In genomic region chr14:23129759-23130316, GRCh38 we compare ENCODE assay signal across 18 cellular contexts. TPM values are rescaled to one million over a fixed set of nuclear protein-coding genes. Genes with fewer than 3 reads are reported as not detected.
A peak's percentile ranks its signal among the peaks of the same experiment; 100 is the strongest.
DNase-seq lines count a peak whose midpoint lies in the region; ATAC-seq and TF ChIP-seq lines count a peak whose summit lies in the region.
"Had no signal": no experiment of that assay in that cellular context is flagged by ENCODE, and none has a peak within 500 bp of the region (broad histone marks: within the 10 kb centered on the region; RNA-seq: fewer than 3 reads in every experiment).

No MANE protein-coding gene starts in this region.

- peaks cover 44% of the 10 kb centered on the region for H3K4me1 ChIP-seq in BLaER1
- H3K4me1 ChIP-seq in PC-9 (replicated peaks; ENCODE audit: insufficient read depth) = peaks cover 20% of the 10 kb centered on the region
- no peaks in the 10 kb centered on the region for H3K4me1 ChIP-seq in osteoblast (ENCODE audit: insufficient read depth, low read length)

- H3K4me2 ChIP-seq in BLaER1 (peak overlapping the region; percentile 68), PC-9 (peak overlapping the region; percentile 56), osteoblast (ENCODE audit: insufficient read depth, low read length) (no peak overlapping the region)
- H3K4me2 ChIP-seq: GM23338, KMS-11 had no signal

- H3K27ac ChIP-seq in BLaER1 = no peak overlapping the region
- peak overlapping the region; percentile 41 for H3K27ac ChIP-seq in PC-9
- H3K27ac ChIP-seq in osteoblast (ENCODE audit: low read depth, low read length) = no peak overlapping the region
- H3K27ac ChIP-seq: KMS-11 had no signal

- H3K36me3 Mint-ChIP-seq in activated CD8-positive, alpha-beta T cell treated with anti-CD3 and anti-CD28 coated beads, Interleukin-2, amount 10 ng/mL, durations not matched to agents 7 days and 5 days (ENCODE audit: low read depth) = no peaks in the 10 kb centered on the region
- no peaks in the 10 kb centered on the region for H3K36me3 Mint-ChIP-seq in chondrocyte (ENCODE audit: low read depth)

- H3K9ac ChIP-seq in BLaER1 = no peak overlapping the region
- H3K9ac ChIP-seq: KMS-11 had no signal

- H2AFZ ChIP-seq in PC-9 (no peak overlapping the region), osteoblast (ENCODE audit: low read length) (no peak overlapping the region)
- H2AFZ ChIP-seq: GM23338 had no signal

- peaks cover 7% of the 10 kb centered on the region for H3K4me1 Mint-ChIP-seq in activated CD8-positive, alpha-beta T cell treated with anti-CD3 and anti-CD28 coated beads, Interleukin-2, amount 10 ng/mL, durations not matched to agents 7 days and 5 days (ENCODE audit: low read depth)
- no peaks in the 10 kb centered on the region for H3K4me1 Mint-ChIP-seq in chondrocyte (ENCODE audit: low read depth)

- peak in 1 of 2 experiments; percentile 88 for DNase-seq in PC-9
- peak; percentile 80 for DNase-seq in epithelial cell of esophagus (ENCODE audit: low read depth)
- DNase-seq in osteoblast (ENCODE audit: insufficient read length, low spot score, missing footprints) = peak; percentile 80
- DNase-seq in activated CD8-positive, alpha-beta T cell treated with anti-CD3 and anti-CD28 coated beads, Interleukin-2, amount 10 ng/mL, durations not matched to agents 7 days and 5 days = no peak
- DNase-seq in chondrocyte (ENCODE audit: low spot score) = no peak
- DNase-seq in KG1 (lab: John Stamatoyannopoulos, UW) = no peak
- DNase-seq in GM10248 (ENCODE audit: extremely low spot score) = no peak
- DNase-seq: C1 segment of cervical spinal cord, DMS79 treated with DMSO at 0.1 percent for 48 hours, MM.1S, NCI-H1092 treated with DMSO at 0.1 percent for 48 hours, NCI-H2081 treated with DMSO at 0.1 percent for 48 hours, NCI-H510A, NCI-H774 had no signal

- H3K9me3 ChIP-seq in BLaER1 = no peaks in the 10 kb centered on the region
- H3K9me3 ChIP-seq in PC-9 (ENCODE audit: insufficient read depth, low read depth) = no peaks in the 10 kb centered on the region
- no peaks in the 10 kb centered on the region for H3K9me3 ChIP-seq in osteoblast (ENCODE audit: low read depth, low read length)

- no peaks in the 10 kb centered on the region for H3K79me2 ChIP-seq in PC-9 (ENCODE audit: low read depth)
- no peaks in the 10 kb centered on the region for H3K79me2 ChIP-seq in osteoblast (ENCODE audit: insufficient read depth, low read length)

- H3K36me3 ChIP-seq in BLaER1 = no peaks in the 10 kb centered on the region
- no peaks in the 10 kb centered on the region for H3K36me3 ChIP-seq in PC-9 (ENCODE audit: low read depth)
- no peaks in the 10 kb centered on the region for H3K36me3 ChIP-seq in osteoblast (ENCODE audit: insufficient read depth, low read length)

- TF ChIP-seq CTCF in PC-9 (conservative IDR thresholded peaks at IDR 0.05) (no peak), epithelial cell of esophagus (IDR thresholded peaks at IDR 0.05; ENCODE audit: insufficient read depth, low read depth, low read length, missing control alignments) (no peak), osteoblast (IDR thresholded peaks at IDR 0.05; ENCODE audit: extremely low read depth, low read depth, low read length) (no peak), chondrocyte (IDR thresholded peaks at IDR 0.05) (no peak), GM10248 (IDR thresholded peaks at IDR 0.05; ENCODE audit: control extremely low read depth, extremely low read depth, low read depth, missing control alignments) (no peak)

- POLR2A ChIA-PET in PC-9 (lab: Charles Lee; ENCODE audit: unreplicated experiment) = no interaction called here
- POLR2A ChIA-PET in activated CD8-positive, alpha-beta T cell treated with anti-CD3 and anti-CD28 coated beads, Interleukin-2, amount 10 ng/mL, durations not matched to agents 7 days and 5 days (lab: Charles Lee) = no interaction called here
- POLR2A ChIA-PET in GM10248 (lab: Yijun Ruan, JAX) = no interaction called here

- no peaks in the 10 kb centered on the region for H4K20me1 ChIP-seq in BLaER1
- no peaks in the 10 kb centered on the region for H4K20me1 ChIP-seq in PC-9 (ENCODE audit: insufficient read depth)
- H4K20me1 ChIP-seq in osteoblast (ENCODE audit: insufficient read depth, low read length) = no peaks in the 10 kb centered on the region

- no TSS peak for BruUV-seq in PC-9 (replicated peaks; lab: Mats Ljungman, UMichigan)

- no peaks in the 10 kb centered on the region for H3K27me3 Mint-ChIP-seq in activated CD8-positive, alpha-beta T cell treated with anti-CD3 and anti-CD28 coated beads, Interleukin-2, amount 10 ng/mL, durations not matched to agents 7 days and 5 days (ENCODE audit: low read depth)
- peaks cover 28% of the 10 kb centered on the region for H3K27me3 Mint-ChIP-seq in chondrocyte (ENCODE audit: low read depth)

- H3K27me3 ChIP-seq in BLaER1 (no peaks in the 10 kb centered on the region), PC-9 (ENCODE audit: insufficient read depth, low read depth) (no peaks in the 10 kb centered on the region), osteoblast (ENCODE audit: insufficient read depth, low read length) (peaks cover 3% of the 10 kb centered on the region)

- intact Hi-C loops in PC-9 (cut with micrococcal nuclease; ENCODE audit: unreplicated experiment) = loop anchor here (10.0 kb wide), 1 partner anchor 135 kb away; no protein-coding TSS in a partner anchor

- peaks cover 12% of the 10 kb centered on the region for H3F3A ChIP-seq in PC-9 (ENCODE audit: insufficient read depth, low read depth)

- CTCF ChIA-PET in PC-9 (lab: Charles Lee) = no interaction called here
- CTCF ChIA-PET in activated CD8-positive, alpha-beta T cell treated with anti-CD3 and anti-CD28 coated beads, Interleukin-2, amount 10 ng/mL, durations not matched to agents 7 days and 5 days (lab: Charles Lee) = interaction anchor here (1.3 to 4.9 kb wide), 3 partner anchors 9 to 61 kb away, joined by 6 to 41 read pairs (median 6); no protein-coding TSS in a partner anchor
- CTCF ChIA-PET in GM10248 (lab: Yijun Ruan, JAX) = interaction anchor here (1.1 to 4.5 kb wide), 5 partner anchors 9 to 135 kb away, joined by 3 to 44 read pairs (median 6); no protein-coding TSS in a partner anchor

- no peak for ATAC-seq in activated CD8-positive, alpha-beta T cell treated with anti-CD3 and anti-CD28 coated beads, Interleukin-2, amount 10 ng/mL, durations not matched to agents 7 days and 5 days
- ATAC-seq: GM23338 had no signal

- H3K4me3 ChIP-seq in BLaER1 (no peak overlapping the region), PC-9 (no peak overlapping the region), epithelial cell of esophagus (ENCODE audit: low read length) (no peak overlapping the region), osteoblast (ENCODE audit: insufficient read depth, low read length) (no peak overlapping the region)
- H3K4me3 ChIP-seq: GM23338 had no signal

- no peaks in the 10 kb centered on the region for H3K9me2 ChIP-seq in PC-9 (ENCODE audit: insufficient read depth)

- no peak overlapping the region for H3K4me3 Mint-ChIP-seq in activated CD8-positive, alpha-beta T cell treated with anti-CD3 and anti-CD28 coated beads, Interleukin-2, amount 10 ng/mL, durations not matched to agents 7 days and 5 days
- no peak overlapping the region for H3K4me3 Mint-ChIP-seq in chondrocyte (ENCODE audit: unreplicated experiment)
- H3K4me3 Mint-ChIP-seq: GM23338 had no signal

- H3K9me3 Mint-ChIP-seq in activated CD8-positive, alpha-beta T cell treated with anti-CD3 and anti-CD28 coated beads, Interleukin-2, amount 10 ng/mL, durations not matched to agents 7 days and 5 days (ENCODE audit: insufficient read depth) = no peaks in the 10 kb centered on the region
- H3K9me3 Mint-ChIP-seq in chondrocyte (ENCODE audit: low read depth) = no peaks in the 10 kb centered on the region
- H3K9me3 Mint-ChIP-seq: GM23338 had no signal

- H3K27ac Mint-ChIP-seq in activated CD8-positive, alpha-beta T cell treated with anti-CD3 and anti-CD28 coated beads, Interleukin-2, amount 10 ng/mL, durations not matched to agents 7 days and 5 days = no peak overlapping the region
- no peak overlapping the region for H3K27ac Mint-ChIP-seq in chondrocyte (ENCODE audit: unreplicated experiment)
- H3K27ac Mint-ChIP-seq: GM23338 had no signal

RNA-seq across cellular contexts. Expression of gene CEBPE, which starts 10.8 kb away (rescaled TPM):
- not detected in 2 replicates for total RNA-seq in PC-9 (2021)
- not detected in 2 replicates for total RNA-seq in osteoblast
- total RNA-seq in activated CD8-positive, alpha-beta T cell treated with anti-CD3 and anti-CD28 coated beads, Interleukin-2, amount 10 ng/mL, durations not matched to agents 7 days and 5 days = under 1 TPM; 0.50 to 0.92 TPM
- total RNA-seq in chondrocyte = not detected in 3 replicates
- total RNA-seq: G401, GM23338 had no signal

RNA-seq across cellular contexts. Expression of gene CIROP, which starts 25.0 kb away (rescaled TPM):
- not detected in 2 replicates for total RNA-seq in PC-9 (2021)
- total RNA-seq in osteoblast = under 0.01 TPM in 1 of 2 replicates, not detected in the other
- not detected for total RNA-seq in activated CD8-positive, alpha-beta T cell treated with anti-CD3 and anti-CD28 coated beads, Interleukin-2, amount 10 ng/mL, durations not matched to agents 7 days and 5 days
- not detected in 3 replicates for total RNA-seq in chondrocyte
- total RNA-seq: G401, GM23338 had no signal

RNA-seq across cellular contexts. Expression of gene C14orf119, which starts 34.5 kb away (rescaled TPM):
- total RNA-seq in PC-9 (2021) = 26.8 and 46.5 TPM in 2 replicates
- total RNA-seq in osteoblast = 41.5 and 43.1 TPM in 2 replicates
- 10 to 100 TPM; 46.0 to 47.0 TPM for total RNA-seq in activated CD8-positive, alpha-beta T cell treated with anti-CD3 and anti-CD28 coated beads, Interleukin-2, amount 10 ng/mL, durations not matched to agents 7 days and 5 days
- total RNA-seq in chondrocyte = 51.0 to 56.8 TPM (median 52.5 TPM) in 3 replicates

RNA-seq across cellular contexts. Expression of gene ACIN1, which starts 34.9 kb away (rescaled TPM):
- total RNA-seq in PC-9 (2021) (113 and 171 TPM in 2 replicates), osteoblast (90.5 and 103 TPM in 2 replicates), chondrocyte (129 to 169 TPM (median 137 TPM) in 3 replicates)
- 100 to 1,000 TPM; 161 to 177 TPM for total RNA-seq in activated CD8-positive, alpha-beta T cell treated with anti-CD3 and anti-CD28 coated beads, Interleukin-2, amount 10 ng/mL, durations not matched to agents 7 days and 5 days

RNA-seq across cellular contexts. Expression of gene SLC7A8, which starts 53.6 kb away (rescaled TPM):
- total RNA-seq in PC-9 (2021) (2.0 and 3.6 TPM in 2 replicates), osteoblast (4.3 and 10.9 TPM in 2 replicates), chondrocyte (0.31 to 0.89 TPM (median 0.45 TPM) in 3 replicates)
- total RNA-seq in activated CD8-positive, alpha-beta T cell treated with anti-CD3 and anti-CD28 coated beads, Interleukin-2, amount 10 ng/mL, durations not matched to agents 7 days and 5 days = under 1 TPM; 0.24 to 0.57 TPM

Comparison
In these comparisons a context has a peak if more than half of its experiments do, and no peak if none do; other contexts are left out.
1. DNase-seq: peak in epithelial cell of esophagus (single experiment) and osteoblast (single experiment); none in activated CD8-positive, alpha-beta T cell treated with anti-CD3 and anti-CD28 coated beads, Interleukin-2, amount 10 ng/mL, durations not matched to agents 7 days and 5 days (single experiment), chondrocyte (single experiment), KG1 (single experiment) and GM10248 (single experiment).